In genomic region chr2:101328474-101329007, GRCh38 we compare ENCODE assay signal across 8 cellular contexts. TPM values are rescaled to one million over a fixed set of nuclear protein-coding genes. Genes with fewer than 3 reads are reported as not detected.
DNase-seq lines count a peak whose midpoint lies in the region; ATAC-seq and TF ChIP-seq lines count a peak whose summit lies in the region.

No MANE protein-coding gene starts in this region.

- H3K9me3 ChIP-seq in upper lobe of right lung = no peaks in the 10 kb centered on the region

- no peak overlapping the region for H3K4me3 ChIP-seq in upper lobe of right lung

- TF ChIP-seq CTCF in upper lobe of right lung (IDR thresholded peaks at IDR 0.05) = no peak

- intact Hi-C loops in left ventricle myocardium superior (cut with micrococcal nuclease) = no loop called here
- intact Hi-C loops in upper lobe of right lung (cut with DNase I) = no loop called here

- H3K4me1 ChIP-seq in upper lobe of right lung = peaks cover 33% of the 10 kb centered on the region

- H3K36me3 ChIP-seq in upper lobe of right lung = no peaks in the 10 kb centered on the region

- DNase-seq in AML-193 (lab: John Stamatoyannopoulos, UW) = peak; percentile 99
- DNase-seq in SIG-M5 (lab: John Stamatoyannopoulos, UW) = peak; percentile 89
- DNase-seq in left ventricle myocardium superior = no peak
- DNase-seq in upper lobe of right lung = no peak
- no peak for DNase-seq in dedifferentiated amniotic fluid mesenchymal stem cell (ENCODE audit: extremely low spot score)

- peak overlapping the region; percentile 74 for H3K27ac ChIP-seq in upper lobe of right lung

- no peaks in the 10 kb centered on the region for H3K27me3 ChIP-seq in upper lobe of right lung

- ATAC-seq in GM21825 (IDR thresholded peaks at IDR 0.05; ENCODE audit: unreplicated experiment) (peak; percentile 58), left ventricle myocardium superior (peak; percentile 88), upper lobe of right lung (peak; percentile 92), HG03095 (IDR thresholded peaks at IDR 0.05; ENCODE audit: unreplicated experiment) (no peak), HG03196 (IDR thresholded peaks at IDR 0.05; ENCODE audit: unreplicated experiment) (no peak)

RNA-seq across cellular contexts. Expression of gene RNF149, which starts 20.0 kb away (rescaled TPM):
- total RNA-seq in left ventricle myocardium superior (16.6 TPM), upper lobe of right lung (94.0 TPM)

RNA-seq across cellular contexts. Expression of gene CREG2, which starts 58.8 kb away (rescaled TPM):
- total RNA-seq in left ventricle myocardium superior = not detected
- not detected for total RNA-seq in upper lobe of right lung

Comparison
In these comparisons a context has a peak if more than half of its experiments do, and no peak if none do; other contexts are left out.
1. DNase-seq: peak in AML-193 (2 of 2) and SIG-M5 (single experiment); none in left ventricle myocardium superior (single experiment), upper lobe of right lung (single experiment) and dedifferentiated amniotic fluid mesenchymal stem cell (single experiment).
2. ATAC-seq: peak in GM21825 (single experiment), left ventricle myocardium superior (single experiment) and upper lobe of right lung (single experiment); none in HG03095 (single experiment) and HG03196 (single experiment).